In genomic region chrX:71935542-71935941, GRCh38 we compare ENCODE assay signal across 12 cellular contexts. TPM values are rescaled to one million over a fixed set of nuclear protein-coding genes. Genes with fewer than 3 reads are reported as not detected.
DNase-seq lines count a peak whose midpoint lies in the region; ATAC-seq and TF ChIP-seq lines count a peak whose summit lies in the region.
"Had no signal": no experiment of that assay in that cellular context is flagged by ENCODE, and none has a peak within 500 bp of the region (broad histone marks: within the 10 kb centered on the region; RNA-seq: fewer than 3 reads in every experiment).

No MANE protein-coding gene starts in this region.

- H3K27me3 ChIP-seq in endodermal cell (ENCODE audit: control insufficient read depth, insufficient read depth, low read length, poor library complexity, severe bottlenecking) (no peaks in the 10 kb centered on the region), tibial nerve (peaks cover 0 to 29% of the 10 kb centered on the region in 2 donors)
- no peaks in the 10 kb centered on the region for H3K27me3 ChIP-seq in effector memory CD4-positive, alpha-beta T cell (replicated peaks; ENCODE audit: control insufficient read depth, insufficient read depth, low read length, poor library complexity, severe bottlenecking)

- H3K36me3 Mint-ChIP-seq in endodermal cell (ENCODE audit: low read depth) = no peaks in the 10 kb centered on the region
- H3K36me3 Mint-ChIP-seq: naive thymus-derived CD8-positive, alpha-beta T cell had no signal

- TF ChIP-seq EP300 in tibial nerve (IDR thresholded peaks at IDR 0.05) = peak in 1 of 2 donors; percentile 44

- peak; percentile 9 for DNase-seq in NCI-H69 (lab: John Stamatoyannopoulos, UW)
- DNase-seq in endodermal cell = peak; percentile 67
- peak; percentile 32 for DNase-seq in medulla oblongata (ENCODE audit: extremely low spot score)
- DNase-seq in tibial nerve (ENCODE audit: low spot score in 2 of 2) = peak; percentile 26 to 50
- DNase-seq in NCI-H446 treated with DMSO at 0.1 percent for 48 hours (lab: John Stamatoyannopoulos, UW) = no peak
- DNase-seq in effector memory CD4-positive, alpha-beta T cell = no peak
- DNase-seq: activated CD4-positive, alpha-beta T cell treated with anti-CD3 and anti-CD28 coated beads for 4 hours; activated naive CD4-positive, alpha-beta T cell treated with anti-CD3 and anti-CD28 coated beads for 36 hours; naive thymus-derived CD8-positive, alpha-beta T cell; retina had no signal

- peaks cover 59% of the 10 kb centered on the region for H3K9me3 Mint-ChIP-seq in endodermal cell
- H3K9me3 Mint-ChIP-seq: activated naive CD4-positive, alpha-beta T cell treated with anti-CD3 and anti-CD28 coated beads for 36 hours; naive thymus-derived CD8-positive, alpha-beta T cell; T-helper 2 cell treated with Interferon-gamma antibody and Interleukin-4, amounts not matched to agents 5 μg/mL and 100 μg/mL, for 36 hours had no signal

- H3K9me3 ChIP-seq in endodermal cell (ENCODE audit: control insufficient read depth, low read length) (no peaks in the 10 kb centered on the region), tibial nerve (no peaks in the 10 kb centered on the region)
- H3K9me3 ChIP-seq in effector memory CD4-positive, alpha-beta T cell (ENCODE audit: control insufficient read depth, low read length) = no peaks in the 10 kb centered on the region

- H3K4me1 ChIP-seq in endodermal cell (ENCODE audit: control insufficient read depth, insufficient read depth, low read length) (no peaks in the 10 kb centered on the region), tibial nerve (peaks cover 0 to 7% (median 0%) of the 10 kb centered on the region in 4 donors)
- no peaks in the 10 kb centered on the region for H3K4me1 ChIP-seq in effector memory CD4-positive, alpha-beta T cell (ENCODE audit: control insufficient read depth, insufficient read depth, low read length, poor library complexity, severe bottlenecking)

- H3K4me3 ChIP-seq in endodermal cell (ENCODE audit: low read length) (no peak overlapping the region), tibial nerve (no peak overlapping the region)
- H3K4me3 ChIP-seq in effector memory CD4-positive, alpha-beta T cell (ENCODE audit: insufficient read depth, low read depth, low read length, poor library complexity, severe bottlenecking) = no peak overlapping the region

- H3K36me3 ChIP-seq in endodermal cell (ENCODE audit: control insufficient read depth, insufficient read depth, low read length) = no peaks in the 10 kb centered on the region
- no peaks in the 10 kb centered on the region for H3K36me3 ChIP-seq in tibial nerve
- H3K36me3 ChIP-seq in effector memory CD4-positive, alpha-beta T cell (ENCODE audit: control insufficient read depth, insufficient read depth, low read length) = no peaks in the 10 kb centered on the region

- H3K4me1 Mint-ChIP-seq in endodermal cell = peaks cover 3% of the 10 kb centered on the region

- 81% methylated on average over 2 of the region's 2 CpGs; no CpG with 5 or more reads in 1 of the 2 experiments for WGBS in endodermal cell (ENCODE audit: insufficient coverage in 1 of 2, insufficient read length in 1 of 2), 2 experiments
- WGBS in tibial nerve, 2 donors = 46 to 73% methylated on average over 2 of the region's 2 CpGs

- peak overlapping the region; percentile 29 for H3K27ac ChIP-seq in endodermal cell (ENCODE audit: low read depth, low read length)
- H3K27ac ChIP-seq in tibial nerve = peak overlapping the region in 2 of 4 donors; percentile 74 to 82
- H3K27ac ChIP-seq in effector memory CD4-positive, alpha-beta T cell (ENCODE audit: insufficient read depth, low read length, poor library complexity, severe bottlenecking) = no peak overlapping the region

- TF ChIP-seq CTCF in endodermal cell (conservative IDR thresholded peaks at IDR 0.05) (no peak), tibial nerve (IDR thresholded peaks at IDR 0.05) (no peak)

- no peak overlapping the region for H3K9ac ChIP-seq in endodermal cell (ENCODE audit: extremely low read depth, low read length, poor library complexity, severe bottlenecking)

- H3K27me3 Mint-ChIP-seq in endodermal cell (ENCODE audit: insufficient read depth) = no peaks in the 10 kb centered on the region

- H3K4me3 Mint-ChIP-seq in endodermal cell = no peak overlapping the region
- H3K4me3 Mint-ChIP-seq: activated naive CD4-positive, alpha-beta T cell treated with anti-CD3 and anti-CD28 coated beads for 36 hours; T-helper 2 cell treated with Interferon-gamma antibody and Interleukin-4, amounts not matched to agents 5 μg/mL and 100 μg/mL, for 36 hours had no signal

- TF ChIP-seq POLR2A in tibial nerve (IDR thresholded peaks at IDR 0.05) = no peak

- ATAC-seq in GM18868 (IDR thresholded peaks at IDR 0.05; ENCODE audit: unreplicated experiment) = no peak
- ATAC-seq: naive thymus-derived CD8-positive, alpha-beta T cell had no signal

- no peak overlapping the region for H3K27ac Mint-ChIP-seq in endodermal cell
- H3K27ac Mint-ChIP-seq: activated naive CD4-positive, alpha-beta T cell treated with anti-CD3 and anti-CD28 coated beads for 36 hours; naive thymus-derived CD8-positive, alpha-beta T cell; T-helper 2 cell treated with Interferon-gamma antibody and Interleukin-4, amounts not matched to agents 5 μg/mL and 100 μg/mL, for 36 hours had no signal

RNA-seq across cellular contexts. Expression of gene NHSL2, which starts 24.9 kb away (rescaled TPM):
- total RNA-seq in endodermal cell (10 to 100 TPM in 1 of 2 donors, 1 to 10 TPM in 1; 6.9 to 11.2 TPM), tibial nerve (10 to 100 TPM; 16.2 to 26.5 (median 23.0) TPM)
- polyA plus RNA-seq in endodermal cell (2013, experiment 1 of 2) = 4.7 TPM
- polyA plus RNA-seq in endodermal cell (2013, experiment 2 of 2) = 6.4 TPM

Comparison
In these comparisons a context has a peak if more than half of its experiments do, and no peak if none do; other contexts are left out.
1. DNase-seq: peak in NCI-H69 (single experiment), endodermal cell (single experiment), medulla oblongata (single experiment) and tibial nerve (2 of 2); none in NCI-H446 treated with DMSO at 0.1 percent for 48 hours (single experiment) and effector memory CD4-positive, alpha-beta T cell (0 of 3).